In genomic region chr10:26334932-26335573, GRCh38 we compare ENCODE assay signal across 8 cellular contexts.
A peak's percentile ranks its signal among the peaks of the same experiment; 100 is the strongest.
DNase-seq lines count a peak whose midpoint lies in the region; ATAC-seq and TF ChIP-seq lines count a peak whose summit lies in the region.

No MANE protein-coding gene starts in this region.

- peak; percentile 70 for DNase-seq in DND-41
- peak in 60 of 76 experiments; percentile 4 to 69 (median 27) for DNase-seq in HUDEP-2 (lab: John Stamatoyannopoulos, UW; ENCODE audit: unreplicated experiment in 76 of 76)
- DNase-seq in Peyer's patch = peak; percentile 36 to 85 (median 52)
- peak; percentile 54 for DNase-seq in activated T-cell treated with anti-CD3 and anti-CD28 coated beads, Interleukin-2, amount 50 U/mL, for 4 hours
- peak; percentile 65 for DNase-seq in fibroblast of villous mesenchyme (ENCODE audit: low read depth)
- peak; percentile 77 for DNase-seq in osteoblast (ENCODE audit: insufficient read length, low spot score, missing footprints)
- DNase-seq in transverse colon = peak; percentile 44

- peak overlapping the region; percentile 58 for H3K4me2 ChIP-seq in DND-41 (ENCODE audit: insufficient read depth, low read length)
- peak overlapping the region; percentile 55 for H3K4me2 ChIP-seq in osteoblast (ENCODE audit: insufficient read depth, low read length)

- no peaks in the 10 kb centered on the region for H3K27me3 ChIP-seq in DND-41 (ENCODE audit: insufficient read depth, low read length, poor library complexity)
- no peaks in the 10 kb centered on the region for H3K27me3 ChIP-seq in Peyer's patch
- no peaks in the 10 kb centered on the region for H3K27me3 ChIP-seq in osteoblast (ENCODE audit: insufficient read depth, low read length)
- no peaks in the 10 kb centered on the region for H3K27me3 ChIP-seq in transverse colon

- H4K20me1 ChIP-seq in DND-41 (ENCODE audit: insufficient read depth, low read length) = no peaks in the 10 kb centered on the region
- no peaks in the 10 kb centered on the region for H4K20me1 ChIP-seq in osteoblast (ENCODE audit: insufficient read depth, low read length)

- H3K79me2 ChIP-seq in DND-41 (ENCODE audit: insufficient read depth, low read length) = no peaks in the 10 kb centered on the region
- no peaks in the 10 kb centered on the region for H3K79me2 ChIP-seq in osteoblast (ENCODE audit: insufficient read depth, low read length)

- peaks cover 7% of the 10 kb centered on the region for H3K4me1 ChIP-seq in DND-41 (ENCODE audit: insufficient read depth, low read length)
- no peaks in the 10 kb centered on the region for H3K4me1 ChIP-seq in Peyer's patch
- no peaks in the 10 kb centered on the region for H3K4me1 ChIP-seq in osteoblast (ENCODE audit: insufficient read depth, low read length)
- H3K4me1 ChIP-seq in transverse colon = no peaks in the 10 kb centered on the region

- H3K9me3 Mint-ChIP-seq in activated T-cell treated with anti-CD3 and anti-CD28 coated beads, Interleukin-2, amount 50 U/mL, for 4 hours = peaks cover 7% of the 10 kb centered on the region

- 22 to 60% methylated on average over 1 to 7 of the region's 7 CpGs for WGBS in transverse colon (ENCODE audit: low coverage in 1 of 2), 2 donors

- H3K9ac ChIP-seq in DND-41 (ENCODE audit: low read depth, low read length) = no peak overlapping the region

- H3K4me1 Mint-ChIP-seq in activated T-cell treated with anti-CD3 and anti-CD28 coated beads, Interleukin-2, amount 50 U/mL, for 4 hours (ENCODE audit: low read depth) = peaks cover 7% of the 10 kb centered on the region

- H3K9me3 ChIP-seq in DND-41 (ENCODE audit: insufficient read depth, low read length, severe bottlenecking) = peaks cover 6% of the 10 kb centered on the region
- H3K9me3 ChIP-seq in Peyer's patch = no peaks in the 10 kb centered on the region
- H3K9me3 ChIP-seq in osteoblast (ENCODE audit: low read depth, low read length) = no peaks in the 10 kb centered on the region
- peaks cover 0 to 7% of the 10 kb centered on the region in 2 donors for H3K9me3 ChIP-seq in transverse colon

- peak overlapping the region; percentile 80 for H3K4me3 Mint-ChIP-seq in activated T-cell treated with anti-CD3 and anti-CD28 coated beads, Interleukin-2, amount 50 U/mL, for 4 hours

- in situ Hi-C loops in transverse colon (cut with MboI; ENCODE audit: low pct_ligation_motif_present in 1 of 4, low pct_unique_long_range_greater_than_20kb in 1 of 4, low sequenced_read_pairs in 3 of 4) = loop anchor here in 3 of 4 donors (10.0 to 25.0 kb wide), 5 partner anchors 220 to 552 kb away; partner anchors contain the start of gene PDSS1 (in 1 of the 3)

- TF ChIP-seq EP300 in transverse colon (IDR thresholded peaks at IDR 0.05; ENCODE audit: low read depth) = no peak

- H3K27ac ChIP-seq in DND-41 (ENCODE audit: low read length) (peak overlapping the region; percentile 56), Peyer's patch (peak overlapping the region in 1 of 4 donors; percentile 50), osteoblast (ENCODE audit: low read depth, low read length) (no peak overlapping the region), transverse colon (no peak overlapping the region)

- no peaks in the 10 kb centered on the region for H3K36me3 Mint-ChIP-seq in activated T-cell treated with anti-CD3 and anti-CD28 coated beads, Interleukin-2, amount 50 U/mL, for 4 hours (ENCODE audit: insufficient read depth)

- TF ChIP-seq POLR2A in Peyer's patch (IDR thresholded peaks at IDR 0.05) (no peak), transverse colon (IDR thresholded peaks at IDR 0.05) (no peak)

- peak overlapping the region in 1 of 2 experiments; percentile 33; a peak in 2 of 4 replicates for H3K4me3 ChIP-seq in DND-41 (ENCODE audit: low read depth in 1 of 2, low read length in 2 of 2)
- peak overlapping the region; percentile 11 to 34 (median 26) for H3K4me3 ChIP-seq in Peyer's patch
- no peak overlapping the region for H3K4me3 ChIP-seq in fibroblast of villous mesenchyme (ENCODE audit: low read depth, low read length)
- peak overlapping the region; percentile 31 for H3K4me3 ChIP-seq in osteoblast (ENCODE audit: insufficient read depth, low read length)
- peak overlapping the region in 1 of 4 donors; percentile 13 for H3K4me3 ChIP-seq in transverse colon

- peak; percentile 92 for TF ChIP-seq CTCF in DND-41 (IDR thresholded peaks at IDR 0.05; ENCODE audit: borderline replicate concordance, extremely low read depth, low read length, poor library complexity, severe bottlenecking)
- TF ChIP-seq CTCF in Peyer's patch (IDR thresholded peaks at IDR 0.05) = peak; percentile 64 to 88 (median 84)
- TF ChIP-seq CTCF in fibroblast of villous mesenchyme (IDR thresholded peaks at IDR 0.05; ENCODE audit: insufficient read depth, low read depth, low read length) = peak; percentile 72
- TF ChIP-seq CTCF in osteoblast (IDR thresholded peaks at IDR 0.05; ENCODE audit: extremely low read depth, low read depth, low read length) = peak; percentile 81
- TF ChIP-seq CTCF in transverse colon (IDR thresholded peaks at IDR 0.05) = peak; percentile 64 to 80 (median 66)

- ATAC-seq in DND-41 (ENCODE audit: insufficient read depth, low read depth) = peak; percentile 87
- peak; percentile 87 for ATAC-seq in GM21447 (IDR thresholded peaks at IDR 0.05; ENCODE audit: unreplicated experiment)
- ATAC-seq in activated T-cell treated with anti-CD3 and anti-CD28 coated beads, Interleukin-2, amount 50 U/mL, for 4 hours = peak; percentile 80 to 86

- H3K27me3 Mint-ChIP-seq in activated T-cell treated with anti-CD3 and anti-CD28 coated beads, Interleukin-2, amount 50 U/mL, for 4 hours (ENCODE audit: low read depth) = no peaks in the 10 kb centered on the region

- H2AFZ ChIP-seq in DND-41 (ENCODE audit: low read depth, low read length) = peak overlapping the region; percentile 56
- H2AFZ ChIP-seq in osteoblast (ENCODE audit: low read length) = peak overlapping the region; percentile 48

- intact Hi-C loops in transverse colon (cut with DNase I; ENCODE audit: low total_unique reads) = loop anchor here (5.0 kb wide), 1 partner anchor 222 kb away; no protein-coding TSS in a partner anchor

- H3K36me3 ChIP-seq in DND-41 (ENCODE audit: insufficient read depth, low read length) (no peaks in the 10 kb centered on the region), Peyer's patch (no peaks in the 10 kb centered on the region), osteoblast (ENCODE audit: insufficient read depth, low read length) (no peaks in the 10 kb centered on the region), transverse colon (no peaks in the 10 kb centered on the region)

Comparison
In these comparisons a context has a peak if more than half of its experiments do, and no peak if none do; other contexts are left out.
1. DNase-seq: peak in every context shown above with its lines; median percentile 77 in osteoblast; 70 in DND-41; 65 in fibroblast of villous mesenchyme; 54 in activated T-cell treated with anti-CD3 and anti-CD28 coated beads, Interleukin-2, amount 50 U/mL, for 4 hours; 52 in Peyer's patch; 44 in transverse colon; 27 in HUDEP-2.